ENCODE assay signal across 9 cellular contexts in the genomic region with DNA sequence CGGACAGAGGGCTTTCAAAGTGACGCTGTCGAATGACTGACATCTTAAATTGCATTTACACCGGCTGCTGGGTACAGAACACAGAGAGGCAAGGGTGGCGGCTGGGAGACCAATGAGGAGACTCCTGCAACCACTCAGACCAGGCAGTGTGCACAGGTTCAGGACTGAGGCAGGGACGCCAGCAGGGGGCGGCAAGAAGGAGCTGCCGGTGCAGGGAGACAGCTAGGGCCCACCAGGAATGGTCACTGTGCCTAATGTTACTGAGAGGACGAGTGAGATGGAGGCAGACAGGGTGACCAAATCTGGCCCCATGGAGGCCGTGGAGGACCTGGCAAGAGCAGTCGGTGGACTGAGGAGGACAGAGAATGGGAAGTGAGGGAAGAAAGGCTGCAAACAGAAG. TPM values are rescaled to one million over a fixed set of nuclear protein-coding genes. Genes with fewer than 3 reads are reported as not detected.
DNase-seq lines count a peak whose midpoint lies in the region; ATAC-seq and TF ChIP-seq lines count a peak whose summit lies in the region.
"Had no signal": no experiment of that assay in that cellular context is flagged by ENCODE, and none has a peak within 500 bp of the region (broad histone marks: within the 10 kb centered on the region; RNA-seq: fewer than 3 reads in every experiment).

No MANE protein-coding gene starts in this region.

- TF ChIP-seq CTCF in AG09309 (IDR thresholded peaks at IDR 0.05; ENCODE audit: control insufficient read depth, insufficient read depth, low read depth, low read length, missing control alignments), result peak; percentile 47
- peak; percentile 71 for TF ChIP-seq CTCF in GM12875 (IDR thresholded peaks at IDR 0.05; ENCODE audit: borderline replicate concordance, insufficient read depth, low read depth, low read length)
- TF ChIP-seq CTCF in fibroblast of villous mesenchyme (IDR thresholded peaks at IDR 0.05; ENCODE audit: insufficient read depth, low read depth, low read length), result peak; percentile 54
- TF ChIP-seq CTCF in RWPE1 (conservative IDR thresholded peaks at IDR 0.05; ENCODE audit: low read depth), result no peak
- no peak for TF ChIP-seq CTCF in tibial artery (IDR thresholded peaks at IDR 0.05)
- TF ChIP-seq CTCF in CD8-positive, alpha-beta T cell (IDR thresholded peaks at IDR 0.05), result no peak
- no peak for TF ChIP-seq CTCF in esophagus muscularis mucosa (IDR thresholded peaks at IDR 0.05)

- no peak for TF ChIP-seq EP300 in esophagus muscularis mucosa (IDR thresholded peaks at IDR 0.05)

- no peaks in the 10 kb centered on the region for H3K4me1 Mint-ChIP-seq in CD8-positive, alpha-beta T cell (ENCODE audit: low read depth)

- H3K9me3 Mint-ChIP-seq in CD8-positive, alpha-beta T cell, result no peaks in the 10 kb centered on the region

- no peak for TF ChIP-seq POLR2A in esophagus muscularis mucosa (IDR thresholded peaks at IDR 0.05; ENCODE audit: low read depth)

- H3K27me3 Mint-ChIP-seq in CD8-positive, alpha-beta T cell (ENCODE audit: low read depth), result peaks cover 7% of the 10 kb centered on the region

- H3K4me3 ChIP-seq in AG09309 (ENCODE audit: control insufficient read depth, low read depth, low read length) (no peak overlapping the region), GM12875 (ENCODE audit: low read depth, low read length) (no peak overlapping the region), fibroblast of villous mesenchyme (ENCODE audit: low read depth, low read length) (no peak overlapping the region), tibial artery (no peak overlapping the region), esophagus muscularis mucosa (no peak overlapping the region)
- H3K4me3 ChIP-seq in CD8-positive, alpha-beta T cell (ENCODE audit: low read depth, low read length), result no peak overlapping the region

- ATAC-seq in CD8-positive, alpha-beta T cell, result no peak

- 74% methylated on average over 11 of the region's 11 CpGs for WGBS in esophagus muscularis mucosa

- H3K27ac ChIP-seq in RWPE1, result no peak overlapping the region
- H3K27ac ChIP-seq in tibial artery, result no peak overlapping the region
- H3K27ac ChIP-seq in CD8-positive, alpha-beta T cell (ENCODE audit: low read depth, low read length), result no peak overlapping the region
- H3K27ac ChIP-seq in esophagus muscularis mucosa (replicated peaks in 1 of 4), result no peak overlapping the region

- no peak for DNase-seq in AG09309 (ENCODE audit: low read depth)
- peak; percentile 53 for DNase-seq in RPMI8226
- peak; percentile 32 for DNase-seq in fibroblast of villous mesenchyme (ENCODE audit: low read depth)
- no peak for DNase-seq in RWPE1 (ENCODE audit: low spot score)
- no peak for DNase-seq in tibial artery
- no peak for DNase-seq in CD8-positive, alpha-beta T cell
- no peak for DNase-seq in esophagus muscularis mucosa (ENCODE audit: extremely low spot score)
- DNase-seq: small intestine had no signal

- H3K27ac Mint-ChIP-seq in CD8-positive, alpha-beta T cell, result no peak overlapping the region

- peaks cover 0 to 32% of the 10 kb centered on the region in 2 donors for H3K27me3 ChIP-seq in tibial artery
- H3K27me3 ChIP-seq in CD8-positive, alpha-beta T cell (ENCODE audit: insufficient read depth, low read length), result no peaks in the 10 kb centered on the region
- peaks cover 0 to 45% (median 0%) of the 10 kb centered on the region in 4 donors for H3K27me3 ChIP-seq in esophagus muscularis mucosa

- no peak overlapping the region for H3K4me3 Mint-ChIP-seq in CD8-positive, alpha-beta T cell

- intact Hi-C loops in tibial artery (cut with DNase I; ENCODE audit: low total_unique reads), result no loop called here
- intact Hi-C loops in CD8-positive, alpha-beta T cell (cut with DNase I, micrococcal nuclease), result no loop called here
- intact Hi-C loops in esophagus muscularis mucosa (cut with DNase I), result no loop called here

- H3K9me3 ChIP-seq in tibial artery (no peaks in the 10 kb centered on the region), esophagus muscularis mucosa (no peaks in the 10 kb centered on the region)
- no peaks in the 10 kb centered on the region for H3K9me3 ChIP-seq in CD8-positive, alpha-beta T cell (ENCODE audit: low read length)

- POLR2A ChIA-PET in RWPE1 (lab: Yijun Ruan, JAX; ENCODE audit: low non-redundant PET), result no interaction called here
- POLR2A ChIA-PET in CD8-positive, alpha-beta T cell (lab: Charles Lee), result no interaction called here

- H3K4me1 ChIP-seq in tibial artery (no peaks in the 10 kb centered on the region), esophagus muscularis mucosa (no peaks in the 10 kb centered on the region)
- no peaks in the 10 kb centered on the region for H3K4me1 ChIP-seq in CD8-positive, alpha-beta T cell (ENCODE audit: insufficient read depth, low read length)

- CTCF ChIA-PET in RWPE1 (lab: Yijun Ruan, JAX), result no interaction called here
- CTCF ChIA-PET in CD8-positive, alpha-beta T cell (lab: Charles Lee), result no interaction called here

- H3K36me3 ChIP-seq in tibial artery (no peaks in the 10 kb centered on the region), esophagus muscularis mucosa (no peaks in the 10 kb centered on the region)
- no peaks in the 10 kb centered on the region for H3K36me3 ChIP-seq in CD8-positive, alpha-beta T cell (ENCODE audit: insufficient read depth, low read length)

- no peaks in the 10 kb centered on the region for H3K36me3 Mint-ChIP-seq in CD8-positive, alpha-beta T cell

RNA-seq across cellular contexts. Expression of gene GLIS1, which starts 23.5 kb away (rescaled TPM):
- total RNA-seq in fibroblast of villous mesenchyme, result 0.43 and 0.97 TPM in 2 replicates
- not detected for total RNA-seq in CD8-positive, alpha-beta T cell
- total RNA-seq in esophagus muscularis mucosa, result under 1 TPM in 2 of 4 donors, not detected in 2; 0.17 to 0.42 TPM

Comparison
In these comparisons a context has a peak if more than half of its experiments do, and no peak if none do; other contexts are left out.
1. DNase-seq: peak in RPMI8226 (single experiment) and fibroblast of villous mesenchyme (single experiment); none in AG09309 (single experiment), RWPE1 (single experiment), tibial artery (0 of 2), CD8-positive, alpha-beta T cell (0 of 7) and esophagus muscularis mucosa (single experiment).
2. CTCF ChIP-seq: peak in AG09309 (single experiment), GM12875 (single experiment) and fibroblast of villous mesenchyme (single experiment); none in RWPE1 (single experiment), tibial artery (0 of 2), CD8-positive, alpha-beta T cell (single experiment) and esophagus muscularis mucosa (0 of 3).